In the genomic region with DNA sequence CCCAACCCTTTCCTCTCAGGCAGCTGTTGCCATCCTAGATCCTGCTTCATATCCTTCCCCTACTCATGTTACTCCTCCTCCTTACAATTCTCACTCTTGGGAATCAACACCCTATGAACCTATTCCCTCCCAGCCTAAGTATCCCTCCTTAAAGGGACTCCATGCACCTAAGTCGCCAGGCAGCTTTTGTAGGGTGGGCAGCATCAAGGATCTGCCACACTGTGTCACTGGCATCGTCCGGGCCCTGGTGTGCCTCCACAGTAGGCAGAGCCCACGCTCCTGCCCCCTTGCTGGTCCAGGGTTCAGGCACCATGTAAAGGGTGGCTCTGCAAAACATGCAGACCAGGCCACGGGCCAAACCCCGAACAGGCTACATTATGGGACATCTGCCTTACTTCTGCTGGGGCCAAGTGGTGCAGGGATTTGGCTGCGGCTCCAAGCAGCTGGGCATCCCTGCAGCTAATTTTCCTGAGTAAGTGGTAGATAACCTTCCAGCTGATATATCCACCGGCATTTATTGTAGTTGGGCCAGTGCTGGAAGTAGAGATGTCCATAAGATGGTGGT, we compare ENCODE assay signal across 16 cellular contexts. TPM values are rescaled to one million over a fixed set of nuclear protein-coding genes. Genes with fewer than 3 reads are reported as not detected.
DNase-seq lines count a peak whose midpoint lies in the region; ATAC-seq and TF ChIP-seq lines count a peak whose summit lies in the region.
"Had no signal": no experiment of that assay in that cellular context is flagged by ENCODE, and none has a peak within 500 bp of the region (broad histone marks: within the 10 kb centered on the region; RNA-seq: fewer than 3 reads in every experiment).

No MANE protein-coding gene starts in this region.

- DNase-seq in stimulated activated naive CD8-positive, alpha-beta T cell treated with anti-CD3 and anti-CD28 coated beads, Interleukin-15, Interleukin-2, amounts not matched to agents 100 U/mL and 50 U/mL, for 24 hours: no peak
- DNase-seq in endothelial cell (ENCODE audit: low spot score) (no peak), neural progenitor cell (ENCODE audit: low spot score) (peak; percentile 15), NOMO-1 treated with dmso at 0.1 percent for 144 hours (lab: John Stamatoyannopoulos, UW; ENCODE audit: unreplicated experiment) (no peak), NCI-H345 treated with DMSO at 0.1 percent for 48 hours (lab: John Stamatoyannopoulos, UW; ENCODE audit: unreplicated experiment) (no peak), cerebellar nuclear complex (lab: John Stamatoyannopoulos, UW) (no peak)
- DNase-seq: Calu3; CD4-positive, alpha-beta memory T cell; NCI-H1092; NCI-H1436 treated with DMSO at 0.1 percent for 48 hours; NCI-H2029; NCI-H345 had no signal

- no peaks in the 10 kb centered on the region for H3K27me3 ChIP-seq in neural progenitor cell
- H3K27me3 ChIP-seq: BLaER1 had no signal

- no peaks in the 10 kb centered on the region for H3K9me3 ChIP-seq in neural progenitor cell (ENCODE audit: low read depth)

- no peak overlapping the region for H2AFZ ChIP-seq in neural progenitor cell (replicated peaks)

- no peak for TF ChIP-seq CTCF in endothelial cell (IDR thresholded peaks at IDR 0.05; ENCODE audit: unreplicated experiment)
- TF ChIP-seq CTCF in neural progenitor cell (IDR thresholded peaks at IDR 0.05): no peak

- no peak overlapping the region for H3K9ac ChIP-seq in neural progenitor cell
- H3K9ac ChIP-seq: BLaER1 had no signal

- H3K36me3 Mint-ChIP-seq in stimulated activated naive CD8-positive, alpha-beta T cell treated with anti-CD3 and anti-CD28 coated beads, Interleukin-15, Interleukin-2, amounts not matched to agents 100 ng/mL and 50 ng/mL, for 24 hours (ENCODE audit: low read depth): peaks cover 72% of the 10 kb centered on the region
- peaks cover 51% of the 10 kb centered on the region for H3K36me3 Mint-ChIP-seq in endothelial cell (ENCODE audit: low read depth, unreplicated experiment)
- peaks cover 71% of the 10 kb centered on the region for H3K36me3 Mint-ChIP-seq in neural progenitor cell

- H3K4me1 ChIP-seq in neural progenitor cell: peaks cover 42% of the 10 kb centered on the region
- H3K4me1 ChIP-seq: A549, BLaER1 had no signal

- peaks cover 36% of the 10 kb centered on the region for H3F3A ChIP-seq in neural progenitor cell (ENCODE audit: low read depth)

- H4K20me1 ChIP-seq in neural progenitor cell (ENCODE audit: low read depth): peaks cover 59% of the 10 kb centered on the region

- H3K4me3 Mint-ChIP-seq in stimulated activated naive CD8-positive, alpha-beta T cell treated with anti-CD3 and anti-CD28 coated beads, Interleukin-15, Interleukin-2, amounts not matched to agents 100 ng/mL and 50 ng/mL, for 24 hours: no peak overlapping the region
- H3K4me3 Mint-ChIP-seq in endothelial cell (ENCODE audit: unreplicated experiment) (peak overlapping the region; percentile 32), neural progenitor cell (no peak overlapping the region)

- H3K27ac Mint-ChIP-seq in stimulated activated naive CD8-positive, alpha-beta T cell treated with anti-CD3 and anti-CD28 coated beads, Interleukin-15, Interleukin-2, amounts not matched to agents 100 ng/mL and 50 ng/mL, for 24 hours: peak overlapping the region; percentile 62
- H3K27ac Mint-ChIP-seq in endothelial cell (ENCODE audit: unreplicated experiment) (no peak overlapping the region), neural progenitor cell (no peak overlapping the region)

- peaks cover 62% of the 10 kb centered on the region for H3K9me3 Mint-ChIP-seq in stimulated activated naive CD8-positive, alpha-beta T cell treated with anti-CD3 and anti-CD28 coated beads, Interleukin-15, Interleukin-2, amounts not matched to agents 100 ng/mL and 50 ng/mL, for 24 hours
- peaks cover 12% of the 10 kb centered on the region for H3K9me3 Mint-ChIP-seq in endothelial cell (ENCODE audit: unreplicated experiment)
- H3K9me3 Mint-ChIP-seq in neural progenitor cell: peaks cover 84% of the 10 kb centered on the region

- peak overlapping the region; percentile 69 for H3K27ac ChIP-seq in neural progenitor cell
- H3K27ac ChIP-seq: A549, BLaER1 had no signal

- H3K4me3 ChIP-seq in neural progenitor cell: peak overlapping the region; percentile 38
- H3K4me3 ChIP-seq: A549, BLaER1 had no signal

- peaks cover 15% of the 10 kb centered on the region for H3K4me1 Mint-ChIP-seq in stimulated activated naive CD8-positive, alpha-beta T cell treated with anti-CD3 and anti-CD28 coated beads, Interleukin-15, Interleukin-2, amounts not matched to agents 100 ng/mL and 50 ng/mL, for 24 hours (ENCODE audit: low read depth)
- peaks cover 3% of the 10 kb centered on the region for H3K4me1 Mint-ChIP-seq in endothelial cell (ENCODE audit: unreplicated experiment)
- H3K4me1 Mint-ChIP-seq in neural progenitor cell: no peaks in the 10 kb centered on the region

- H3K79me2 ChIP-seq in neural progenitor cell (ENCODE audit: low read depth): peaks cover 99% of the 10 kb centered on the region

- no peaks in the 10 kb centered on the region for H3K27me3 Mint-ChIP-seq in stimulated activated naive CD8-positive, alpha-beta T cell treated with anti-CD3 and anti-CD28 coated beads, Interleukin-15, Interleukin-2, amounts not matched to agents 100 ng/mL and 50 ng/mL, for 24 hours
- H3K27me3 Mint-ChIP-seq in endothelial cell (ENCODE audit: unreplicated experiment) (peaks cover 10% of the 10 kb centered on the region), neural progenitor cell (ENCODE audit: insufficient read depth, low read depth) (peaks cover 11% of the 10 kb centered on the region)
- H3K27me3 Mint-ChIP-seq: CD4-positive, alpha-beta memory T cell had no signal

- no peak for ATAC-seq in stimulated activated naive CD8-positive, alpha-beta T cell treated with anti-CD3 and anti-CD28 coated beads, Interleukin-15, Interleukin-2, amounts not matched to agents 100 U/mL and 50 U/mL, for 24 hours
- ATAC-seq: A549, Panc1 had no signal

- no peaks in the 10 kb centered on the region for H3K36me3 ChIP-seq in neural progenitor cell

- H3K4me2 ChIP-seq in neural progenitor cell: peak overlapping the region; percentile 72
- H3K4me2 ChIP-seq: A549, BLaER1 had no signal

RNA-seq across cellular contexts. Expression of a gene that starts 53.4 kb away (rescaled TPM):
- total RNA-seq in endothelial cell (ENCODE audit: unreplicated experiment) (78.6 TPM), neural progenitor cell (ENCODE audit: low replicate concordance) (66.3 and 88.6 TPM in 2 replicates)
